Comparison of ENCODE assay signal across 3 cellular contexts in genomic region chr20:53786071-53786444, GRCh38.
TF ChIP-seq lines count a peak whose summit lies in the region.

No MANE protein-coding gene starts in this region.

TF ChIP-seq in SK-N-SH, 30 proteins besides CTCF, POLR2A, EP300 and RAD21 (continued from another document and continues in another):
- no peak for TF ChIP-seq ZBTB33 (IDR thresholded peaks at IDR 0.05; ENCODE audit: borderline replicate concordance, low read depth)
- TF ChIP-seq, protein P1, sequence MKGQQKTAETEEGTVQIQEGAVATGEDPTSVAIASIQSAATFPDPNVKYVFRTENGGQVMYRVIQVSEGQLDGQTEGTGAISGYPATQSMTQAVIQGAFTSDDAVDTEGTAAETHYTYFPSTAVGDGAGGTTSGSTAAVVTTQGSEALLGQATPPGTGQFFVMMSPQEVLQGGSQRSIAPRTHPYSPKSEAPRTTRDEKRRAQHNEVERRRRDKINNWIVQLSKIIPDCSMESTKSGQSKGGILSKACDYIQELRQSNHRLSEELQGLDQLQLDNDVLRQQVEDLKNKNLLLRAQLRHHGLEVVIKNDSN (IDR thresholded peaks at IDR 0.05; ENCODE audit: borderline replicate concordance, low read depth), result no peak
- no peak for TF ChIP-seq POLR2AphosphoS5 (IDR thresholded peaks at IDR 0.05; ENCODE audit: low read depth, low read length)
- no peak for TF ChIP-seq REST (IDR thresholded peaks at IDR 0.05; ENCODE audit: low read depth, low read length)
- TF ChIP-seq JUND (IDR thresholded peaks at IDR 0.05), result no peak
- no peak for TF ChIP-seq FOXM1 (IDR thresholded peaks at IDR 0.05; ENCODE audit: low read depth)
- no peak for TF ChIP-seq RFX5 (IDR thresholded peaks at IDR 0.05; ENCODE audit: low read length)
- TF ChIP-seq MAX (IDR thresholded peaks at IDR 0.05; ENCODE audit: low read depth), result no peak
- TF ChIP-seq PBX3 (IDR thresholded peaks at IDR 0.05), result no peak

TF ChIP-seq in SK-N-SH treated with all-trans-retinoic acid at 6 μM for 48 hours, 23 proteins besides CTCF, POLR2A, EP300 and RAD21 (continued from another document):
- TF ChIP-seq, protein P2, sequence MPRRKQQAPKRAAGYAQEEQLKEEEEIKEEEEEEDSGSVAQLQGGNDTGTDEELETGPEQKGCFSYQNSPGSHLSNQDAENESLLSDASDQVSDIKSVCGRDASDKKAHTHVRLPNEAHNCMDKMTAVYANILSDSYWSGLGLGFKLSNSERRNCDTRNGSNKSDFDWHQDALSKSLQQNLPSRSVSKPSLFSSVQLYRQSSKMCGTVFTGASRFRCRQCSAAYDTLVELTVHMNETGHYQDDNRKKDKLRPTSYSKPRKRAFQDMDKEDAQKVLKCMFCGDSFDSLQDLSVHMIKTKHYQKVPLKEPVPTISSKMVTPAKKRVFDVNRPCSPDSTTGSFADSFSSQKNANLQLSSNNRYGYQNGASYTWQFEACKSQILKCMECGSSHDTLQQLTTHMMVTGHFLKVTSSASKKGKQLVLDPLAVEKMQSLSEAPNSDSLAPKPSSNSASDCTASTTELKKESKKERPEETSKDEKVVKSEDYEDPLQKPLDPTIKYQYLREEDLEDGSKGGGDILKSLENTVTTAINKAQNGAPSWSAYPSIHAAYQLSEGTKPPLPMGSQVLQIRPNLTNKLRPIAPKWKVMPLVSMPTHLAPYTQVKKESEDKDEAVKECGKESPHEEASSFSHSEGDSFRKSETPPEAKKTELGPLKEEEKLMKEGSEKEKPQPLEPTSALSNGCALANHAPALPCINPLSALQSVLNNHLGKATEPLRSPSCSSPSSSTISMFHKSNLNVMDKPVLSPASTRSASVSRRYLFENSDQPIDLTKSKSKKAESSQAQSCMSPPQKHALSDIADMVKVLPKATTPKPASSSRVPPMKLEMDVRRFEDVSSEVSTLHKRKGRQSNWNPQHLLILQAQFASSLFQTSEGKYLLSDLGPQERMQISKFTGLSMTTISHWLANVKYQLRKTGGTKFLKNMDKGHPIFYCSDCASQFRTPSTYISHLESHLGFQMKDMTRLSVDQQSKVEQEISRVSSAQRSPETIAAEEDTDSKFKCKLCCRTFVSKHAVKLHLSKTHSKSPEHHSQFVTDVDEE (CRISPR knock-in tag; IDR thresholded peaks at IDR 0.05), result no peak
- TF ChIP-seq BACH2 (CRISPR knock-in tag; IDR thresholded peaks at IDR 0.05; ENCODE audit: borderline replicate concordance) (no peak), ZFP3 (CRISPR knock-in tag; IDR thresholded peaks at IDR 0.05) (no peak), PPARA (CRISPR knock-in tag; IDR thresholded peaks at IDR 0.05; ENCODE audit: borderline replicate concordance) (no peak), RARB (CRISPR knock-in tag; IDR thresholded peaks at IDR 0.05) (no peak), TOX (CRISPR knock-in tag; IDR thresholded peaks at IDR 0.05; ENCODE audit: borderline replicate concordance) (no peak), ZNF8 (CRISPR knock-in tag; IDR thresholded peaks at IDR 0.05) (no peak), OSR1 (CRISPR knock-in tag; IDR thresholded peaks at IDR 0.05) (no peak), ARNTL (CRISPR knock-in tag; IDR thresholded peaks at IDR 0.05; ENCODE audit: borderline replicate concordance, low read depth) (no peak), ZFP30 (CRISPR knock-in tag; IDR thresholded peaks at IDR 0.05) (no peak), ZNF565 (CRISPR knock-in tag; conservative IDR thresholded peaks at IDR 0.05; ENCODE audit: low read depth) (no peak)
- TF ChIP-seq, protein P3, sequence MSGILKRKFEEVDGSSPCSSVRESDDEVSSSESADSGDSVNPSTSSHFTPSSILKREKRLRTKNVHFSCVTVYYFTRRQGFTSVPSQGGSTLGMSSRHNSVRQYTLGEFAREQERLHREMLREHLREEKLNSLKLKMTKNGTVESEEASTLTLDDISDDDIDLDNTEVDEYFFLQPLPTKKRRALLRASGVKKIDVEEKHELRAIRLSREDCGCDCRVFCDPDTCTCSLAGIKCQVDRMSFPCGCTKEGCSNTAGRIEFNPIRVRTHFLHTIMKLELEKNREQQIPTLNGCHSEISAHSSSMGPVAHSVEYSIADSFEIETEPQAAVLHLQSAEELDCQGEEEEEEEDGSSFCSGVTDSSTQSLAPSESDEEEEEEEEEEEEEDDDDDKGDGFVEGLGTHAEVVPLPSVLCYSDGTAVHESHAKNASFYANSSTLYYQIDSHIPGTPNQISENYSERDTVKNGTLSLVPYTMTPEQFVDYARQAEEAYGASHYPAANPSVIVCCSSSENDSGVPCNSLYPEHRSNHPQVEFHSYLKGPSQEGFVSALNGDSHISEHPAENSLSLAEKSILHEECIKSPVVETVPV (CRISPR knock-in tag; IDR thresholded peaks at IDR 0.05), result no peak
TF ChIP-seq in SK-N-SH treated with all-trans-retinoic acid at 6 μM for 48 hours: peak in this region for 0.

TF ChIP-seq in WTC11, 78 proteins besides CTCF, POLR2A, EP300 and RAD21 (continued from another document):
- TF ChIP-seq, protein P4, sequence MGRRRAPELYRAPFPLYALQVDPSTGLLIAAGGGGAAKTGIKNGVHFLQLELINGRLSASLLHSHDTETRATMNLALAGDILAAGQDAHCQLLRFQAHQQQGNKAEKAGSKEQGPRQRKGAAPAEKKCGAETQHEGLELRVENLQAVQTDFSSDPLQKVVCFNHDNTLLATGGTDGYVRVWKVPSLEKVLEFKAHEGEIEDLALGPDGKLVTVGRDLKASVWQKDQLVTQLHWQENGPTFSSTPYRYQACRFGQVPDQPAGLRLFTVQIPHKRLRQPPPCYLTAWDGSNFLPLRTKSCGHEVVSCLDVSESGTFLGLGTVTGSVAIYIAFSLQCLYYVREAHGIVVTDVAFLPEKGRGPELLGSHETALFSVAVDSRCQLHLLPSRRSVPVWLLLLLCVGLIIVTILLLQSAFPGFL (CRISPR knock-in tag; IDR thresholded peaks at IDR 0.05; ENCODE audit: borderline replicate concordance), result no peak
- TF ChIP-seq, protein P5, sequence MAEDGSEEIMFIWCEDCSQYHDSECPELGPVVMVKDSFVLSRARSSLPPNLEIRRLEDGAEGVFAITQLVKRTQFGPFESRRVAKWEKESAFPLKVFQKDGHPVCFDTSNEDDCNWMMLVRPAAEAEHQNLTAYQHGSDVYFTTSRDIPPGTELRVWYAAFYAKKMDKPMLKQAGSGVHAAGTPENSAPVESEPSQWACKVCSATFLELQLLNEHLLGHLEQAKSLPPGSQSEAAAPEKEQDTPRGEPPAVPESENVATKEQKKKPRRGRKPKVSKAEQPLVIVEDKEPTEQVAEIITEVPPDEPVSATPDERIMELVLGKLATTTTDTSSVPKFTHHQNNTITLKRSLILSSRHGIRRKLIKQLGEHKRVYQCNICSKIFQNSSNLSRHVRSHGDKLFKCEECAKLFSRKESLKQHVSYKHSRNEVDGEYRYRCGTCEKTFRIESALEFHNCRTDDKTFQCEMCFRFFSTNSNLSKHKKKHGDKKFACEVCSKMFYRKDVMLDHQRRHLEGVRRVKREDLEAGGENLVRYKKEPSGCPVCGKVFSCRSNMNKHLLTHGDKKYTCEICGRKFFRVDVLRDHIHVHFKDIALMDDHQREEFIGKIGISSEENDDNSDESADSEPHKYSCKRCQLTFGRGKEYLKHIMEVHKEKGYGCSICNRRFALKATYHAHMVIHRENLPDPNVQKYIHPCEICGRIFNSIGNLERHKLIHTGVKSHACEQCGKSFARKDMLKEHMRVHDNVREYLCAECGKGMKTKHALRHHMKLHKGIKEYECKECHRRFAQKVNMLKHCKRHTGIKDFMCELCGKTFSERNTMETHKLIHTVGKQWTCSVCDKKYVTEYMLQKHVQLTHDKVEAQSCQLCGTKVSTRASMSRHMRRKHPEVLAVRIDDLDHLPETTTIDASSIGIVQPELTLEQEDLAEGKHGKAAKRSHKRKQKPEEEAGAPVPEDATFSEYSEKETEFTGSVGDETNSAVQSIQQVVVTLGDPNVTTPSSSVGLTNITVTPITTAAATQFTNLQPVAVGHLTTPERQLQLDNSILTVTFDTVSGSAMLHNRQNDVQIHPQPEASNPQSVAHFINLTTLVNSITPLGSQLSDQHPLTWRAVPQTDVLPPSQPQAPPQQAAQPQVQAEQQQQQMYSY (CRISPR knock-in tag; IDR thresholded peaks at IDR 0.05), result no peak
- TF ChIP-seq, protein P6, sequence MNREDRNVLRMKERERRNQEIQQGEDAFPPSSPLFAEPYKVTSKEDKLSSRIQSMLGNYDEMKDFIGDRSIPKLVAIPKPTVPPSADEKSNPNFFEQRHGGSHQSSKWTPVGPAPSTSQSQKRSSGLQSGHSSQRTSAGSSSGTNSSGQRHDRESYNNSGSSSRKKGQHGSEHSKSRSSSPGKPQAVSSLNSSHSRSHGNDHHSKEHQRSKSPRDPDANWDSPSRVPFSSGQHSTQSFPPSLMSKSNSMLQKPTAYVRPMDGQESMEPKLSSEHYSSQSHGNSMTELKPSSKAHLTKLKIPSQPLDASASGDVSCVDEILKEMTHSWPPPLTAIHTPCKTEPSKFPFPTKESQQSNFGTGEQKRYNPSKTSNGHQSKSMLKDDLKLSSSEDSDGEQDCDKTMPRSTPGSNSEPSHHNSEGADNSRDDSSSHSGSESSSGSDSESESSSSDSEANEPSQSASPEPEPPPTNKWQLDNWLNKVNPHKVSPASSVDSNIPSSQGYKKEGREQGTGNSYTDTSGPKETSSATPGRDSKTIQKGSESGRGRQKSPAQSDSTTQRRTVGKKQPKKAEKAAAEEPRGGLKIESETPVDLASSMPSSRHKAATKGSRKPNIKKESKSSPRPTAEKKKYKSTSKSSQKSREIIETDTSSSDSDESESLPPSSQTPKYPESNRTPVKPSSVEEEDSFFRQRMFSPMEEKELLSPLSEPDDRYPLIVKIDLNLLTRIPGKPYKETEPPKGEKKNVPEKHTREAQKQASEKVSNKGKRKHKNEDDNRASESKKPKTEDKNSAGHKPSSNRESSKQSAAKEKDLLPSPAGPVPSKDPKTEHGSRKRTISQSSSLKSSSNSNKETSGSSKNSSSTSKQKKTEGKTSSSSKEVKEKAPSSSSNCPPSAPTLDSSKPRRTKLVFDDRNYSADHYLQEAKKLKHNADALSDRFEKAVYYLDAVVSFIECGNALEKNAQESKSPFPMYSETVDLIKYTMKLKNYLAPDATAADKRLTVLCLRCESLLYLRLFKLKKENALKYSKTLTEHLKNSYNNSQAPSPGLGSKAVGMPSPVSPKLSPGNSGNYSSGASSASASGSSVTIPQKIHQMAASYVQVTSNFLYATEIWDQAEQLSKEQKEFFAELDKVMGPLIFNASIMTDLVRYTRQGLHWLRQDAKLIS (CRISPR knock-in tag; IDR thresholded peaks at IDR 0.05; ENCODE audit: borderline replicate concordance), result no peak
- TF ChIP-seq CREM (CRISPR knock-in tag; IDR thresholded peaks at IDR 0.05) (no peak), RORB (CRISPR knock-in tag; IDR thresholded peaks at IDR 0.05) (no peak)
